ENCODE assay signal across 24 cellular contexts in the genomic region with DNA sequence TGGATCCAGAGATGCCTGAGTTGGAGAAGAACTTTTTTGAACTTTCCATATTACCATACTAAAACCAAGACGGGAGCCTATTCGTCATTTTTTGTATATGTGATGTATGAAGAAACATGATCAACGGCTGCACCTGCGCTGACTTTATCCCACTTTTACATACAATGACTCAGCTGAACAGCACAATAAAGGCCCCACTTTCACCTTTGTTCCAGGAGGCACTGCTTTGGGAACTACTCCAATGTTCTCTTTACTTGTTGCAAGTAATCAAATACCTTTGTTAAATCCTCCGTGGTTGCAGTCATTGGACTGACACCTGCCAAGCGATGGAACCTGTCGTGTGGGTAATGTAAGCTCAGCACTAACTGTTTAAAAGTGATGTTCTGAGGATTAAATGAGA.
"Had no signal": no experiment of that assay in that cellular context is flagged by ENCODE, and none has a peak within 500 bp of the region (broad histone marks: within the 10 kb centered on the region; RNA-seq: fewer than 3 reads in every experiment).

No MANE protein-coding gene starts in this region.

- H3K4me3 Mint-ChIP-seq: activated T-cell treated with anti-CD3 and anti-CD28 coated beads, Interleukin-2, amount 50 U/mL, for 24 hours; activated T-helper 17 cell treated with anti-CD3 and anti-CD28 coated beads, Interleukin-2, amount 50 U/mL, for 72 hours; immature natural killer cell; mesothelial cell of epicardium; natural killer cell; WTC11 had no signal

- H3K4me1 Mint-ChIP-seq: activated T-helper 17 cell treated with anti-CD3 and anti-CD28 coated beads, Interleukin-2, amount 50 U/mL, for 72 hours; immature natural killer cell; mesothelial cell of epicardium; natural killer cell had no signal

- H3K9me3 Mint-ChIP-seq: activated naive CD4-positive, alpha-beta T cell treated with anti-CD3 and anti-CD28 coated beads, Interleukin-2, amount 50 U/mL, for 72 hours; activated T-cell treated with anti-CD3 and anti-CD28 coated beads, Interleukin-2, amount 50 U/mL, for 24 hours; activated T-helper 17 cell treated with anti-CD3 and anti-CD28 coated beads, Interleukin-2, amount 50 U/mL, for 72 hours; immature natural killer cell; mesothelial cell of epicardium; natural killer cell; WTC11 had no signal

- H3K4me1 ChIP-seq: sigmoid colon, upper lobe of left lung had no signal

- H3K36me3 ChIP-seq: brain microvascular endothelial cell, sigmoid colon, upper lobe of left lung had no signal

- H3K27me3 Mint-ChIP-seq: activated T-cell treated with anti-CD3 and anti-CD28 coated beads, Interleukin-2, amount 50 U/mL, for 24 hours; activated T-helper 17 cell treated with anti-CD3 and anti-CD28 coated beads, Interleukin-2, amount 50 U/mL, for 72 hours had no signal

- H3K9me3 ChIP-seq: sigmoid colon, testis, upper lobe of left lung had no signal

- H3K4me3 ChIP-seq: sigmoid colon, testis, upper lobe of left lung had no signal

- H3K27ac Mint-ChIP-seq: activated naive CD4-positive, alpha-beta T cell treated with anti-CD3 and anti-CD28 coated beads, Interleukin-2, amount 50 U/mL, for 72 hours; activated T-cell treated with anti-CD3 and anti-CD28 coated beads, Interleukin-2, amount 50 U/mL, for 24 hours; activated T-helper 17 cell treated with anti-CD3 and anti-CD28 coated beads, Interleukin-2, amount 50 U/mL, for 72 hours; immature natural killer cell; mesothelial cell of epicardium; natural killer cell; progenitor cell of endocrine pancreas had no signal

- H3K27ac ChIP-seq: brain microvascular endothelial cell, sigmoid colon, testis, upper lobe of left lung had no signal

- DNase-seq: activated CD8-positive, alpha-beta memory T cell treated with anti-CD3 and anti-CD28 coated beads, Interleukin-2, amount 50 U/mL, for 4 hours; activated T-cell treated with anti-CD3 and anti-CD28 coated beads, Interleukin-2, amount 50 U/mL, for 24 hours; aorta; brain microvascular endothelial cell; central memory CD4-positive, alpha-beta T cell; effector memory CD4-positive, alpha-beta T cell; foreskin melanocyte; immature natural killer cell; left ventricle myocardium superior; mammary epithelial cell; natural killer cell; retina; sigmoid colon; stimulated activated CD4-positive, alpha-beta T cell treated with anti-CD3 and anti-CD28 coated beads, Interleukin-2, amount 100 ng/mL, for 48 hours; stimulated activated CD8-positive, alpha-beta memory T cell treated with anti-CD3 and anti-CD28 coated beads, Interleukin-4, amount 100 ng/mL, for 48 hours; stimulated activated naive CD4-positive, alpha-beta T cell; T1000; testis; upper lobe of left lung had no signal

- H3K27me3 ChIP-seq: brain microvascular endothelial cell, testis, upper lobe of left lung had no signal

- H3K36me3 Mint-ChIP-seq: activated naive CD4-positive, alpha-beta T cell treated with anti-CD3 and anti-CD28 coated beads, Interleukin-2, amount 50 U/mL, for 72 hours; mesothelial cell of epicardium; natural killer cell; WTC11 had no signal
